In the genomic region with DNA sequence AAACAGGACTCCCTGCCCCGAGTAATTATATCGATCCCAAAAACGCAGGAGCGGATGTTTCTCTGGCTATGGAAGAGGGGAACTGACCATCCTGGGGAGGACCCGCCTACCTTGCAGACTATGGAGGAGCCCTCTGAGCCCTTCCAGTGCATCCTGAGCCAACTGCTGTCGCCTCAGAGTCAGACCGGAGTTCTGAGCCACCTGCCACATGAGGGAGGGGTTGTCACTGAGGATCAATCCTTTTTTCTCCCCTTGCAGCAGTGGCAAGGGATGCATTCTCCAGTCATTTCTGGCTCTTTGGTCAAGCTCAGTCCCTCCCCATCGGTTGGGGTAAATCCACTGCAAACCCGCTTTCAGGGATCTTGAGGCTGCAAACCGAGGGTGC, we compare ENCODE assay signal across 8 cellular contexts. TPM values are rescaled to one million over a fixed set of nuclear protein-coding genes. Genes with fewer than 3 reads are reported as not detected.
A peak's percentile ranks its signal among the peaks of the same experiment; 100 is the strongest.
DNase-seq lines count a peak whose midpoint lies in the region; ATAC-seq, FAIRE-seq and TF ChIP-seq lines count a peak whose summit lies in the region.

No MANE protein-coding gene starts in this region.

- no peaks in the 10 kb centered on the region for H3K36me3 Mint-ChIP-seq in naive thymus-derived CD8-positive, alpha-beta T cell

- no peak for TF ChIP-seq CTCF in bronchial epithelial cell (IDR thresholded peaks at IDR 0.05; ENCODE audit: insufficient read depth, low read length, severe bottlenecking)

- H3K4me3 ChIP-seq in GM08714 (ENCODE audit: low read length): peak overlapping the region; percentile 56
- peak overlapping the region; percentile 77 for H3K4me3 ChIP-seq in bronchial epithelial cell (ENCODE audit: low read depth, low read length)

- no peaks in the 10 kb centered on the region for H3K27me3 ChIP-seq in bronchial epithelial cell (ENCODE audit: control insufficient read depth, insufficient read depth, low read length)

- ATAC-seq in naive thymus-derived CD8-positive, alpha-beta T cell: no peak
- ATAC-seq in GM19397 (IDR thresholded peaks at IDR 0.05; ENCODE audit: unreplicated experiment) (no peak), HG03095 (IDR thresholded peaks at IDR 0.05; ENCODE audit: unreplicated experiment) (no peak)

- peak overlapping the region; percentile 90 to 96 (median 95) for H3K4me3 Mint-ChIP-seq in naive thymus-derived CD8-positive, alpha-beta T cell

- H3K4me1 Mint-ChIP-seq in naive thymus-derived CD8-positive, alpha-beta T cell: peaks cover 13 to 29% (median 20%) of the 10 kb centered on the region in 4 donors

- POLR2A ChIA-PET in naive thymus-derived CD8-positive, alpha-beta T cell (lab: Charles Lee): interaction anchor here (0.6 to 8.4 kb wide), 9 partner anchors 7 to 146 kb away, joined by 3 to 52 read pairs (median 9); partner anchors contain the start of genes ATOSB, PIGO, STOML2 and VCP

- peak overlapping the region in 7 of 10 donors; percentile 24 to 90 (median 51) for H3K27ac Mint-ChIP-seq in naive thymus-derived CD8-positive, alpha-beta T cell

- DNase-seq in NCI-H1105 (lab: John Stamatoyannopoulos, UW) (peak; percentile 10), bronchial epithelial cell (ENCODE audit: low read depth) (no peak), islet precursor cell (no peak)
- DNase-seq in naive thymus-derived CD8-positive, alpha-beta T cell: no peak
- no peak for DNase-seq in activated CD4-positive, CD25-positive, alpha-beta regulatory T cell (lab: John Stamatoyannopoulos, UW)

- FAIRE-seq in bronchial epithelial cell (lab: Jason Lieb, UNC): no peak

- H3K27me3 Mint-ChIP-seq in naive thymus-derived CD8-positive, alpha-beta T cell: no peaks in the 10 kb centered on the region

- peaks cover 2% of the 10 kb centered on the region for H3K36me3 ChIP-seq in bronchial epithelial cell (ENCODE audit: control insufficient read depth, insufficient read depth, low read length)

- no peaks in the 10 kb centered on the region for H3K9me3 Mint-ChIP-seq in naive thymus-derived CD8-positive, alpha-beta T cell

RNA-seq across cellular contexts. Expression of gene FANCG, which starts 0.7 kb away (rescaled TPM):
- 7.6 and 9.7 TPM in 2 replicates for total RNA-seq in bronchial epithelial cell
- total RNA-seq in naive thymus-derived CD8-positive, alpha-beta T cell: 10 to 100 TPM; 23.6 to 27.9 TPM
- 1 to 10 TPM; 4.4 to 9.3 (median 5.9) TPM for polyA plus RNA-seq in naive thymus-derived CD8-positive, alpha-beta T cell

RNA-seq across cellular contexts. Expression of gene VCP, which starts 6.6 kb away (rescaled TPM):
- total RNA-seq in bronchial epithelial cell: 320 and 342 TPM in 2 replicates
- total RNA-seq in naive thymus-derived CD8-positive, alpha-beta T cell: 100 to 1,000 TPM; 172 to 177 TPM
- polyA plus RNA-seq in naive thymus-derived CD8-positive, alpha-beta T cell: 100 to 1,000 TPM; 136 to 152 (median 142) TPM

RNA-seq across cellular contexts. Expression of gene PIGO, which starts 17.4 kb away (rescaled TPM):
- 22.9 and 25.3 TPM in 2 replicates for total RNA-seq in bronchial epithelial cell
- total RNA-seq in naive thymus-derived CD8-positive, alpha-beta T cell: 10 to 100 TPM; 32.6 to 36.1 TPM
- 10 to 100 TPM; 23.0 to 26.2 (median 23.3) TPM for polyA plus RNA-seq in naive thymus-derived CD8-positive, alpha-beta T cell

RNA-seq across cellular contexts. Expression of gene STOML2, which starts 23.9 kb away (rescaled TPM):
- 165 and 248 TPM in 2 replicates for total RNA-seq in bronchial epithelial cell
- 10 to 100 TPM; 47.3 to 53.0 TPM for total RNA-seq in naive thymus-derived CD8-positive, alpha-beta T cell
- polyA plus RNA-seq in naive thymus-derived CD8-positive, alpha-beta T cell: 10 to 100 TPM; 86.7 to 93.9 (median 88.9) TPM

RNA-seq across cellular contexts. Expression of gene ATOSB, which starts 36.6 kb away (rescaled TPM):
- 10.3 and 12.2 TPM in 2 replicates for total RNA-seq in bronchial epithelial cell
- total RNA-seq in naive thymus-derived CD8-positive, alpha-beta T cell: 1 to 10 TPM; 5.4 to 5.7 TPM
- polyA plus RNA-seq in naive thymus-derived CD8-positive, alpha-beta T cell: 1 to 10 TPM; 1.6 to 2.9 (median 2.6) TPM
